ENCODE assay signal across 8 cellular contexts in genomic region chr1:8031176-8031785, GRCh38. TPM values are rescaled to one million over a fixed set of nuclear protein-coding genes. Genes with fewer than 3 reads are reported as not detected.
DNase-seq lines count a peak whose midpoint lies in the region; ATAC-seq, FAIRE-seq and TF ChIP-seq lines count a peak whose summit lies in the region.

No MANE protein-coding gene starts in this region.

- TF ChIP-seq CTCF in SK-N-SH (IDR thresholded peaks at IDR 0.05) (peak; percentile 70), K562 (IDR thresholded peaks at IDR 0.05 in 2 of 3, conservative IDR thresholded peaks at IDR 0.05 in 1 of 3; ENCODE audit: insufficient read depth in 2 of 3, low read depth in 1 of 3, low read length in 3 of 3) (peak in 2 of 3 experiments; percentile 57 to 91; a peak in 4 of 6 replicates)

- H3K4me2 ChIP-seq in SK-N-SH (no peak overlapping the region), K562 (ENCODE audit: insufficient read depth, low read length) (no peak overlapping the region)

- no TSS peak for BruUV-seq in K562 (replicated peaks; lab: Mats Ljungman, UMichigan)

- no peaks in the 10 kb centered on the region for H3K9me1 ChIP-seq in K562 (ENCODE audit: control insufficient read depth, insufficient read depth, low read length)

- H3K79me2 ChIP-seq in SK-N-SH (ENCODE audit: insufficient read depth) (peaks cover 4% of the 10 kb centered on the region; the same call in 1 of the 2 replicates), K562 (ENCODE audit: control insufficient read depth, insufficient read depth, low read length) (no peaks in the 10 kb centered on the region)

- no peaks in the 10 kb centered on the region for H3K9me3 ChIP-seq in SK-N-SH
- no peaks in the 10 kb centered on the region for H3K9me3 ChIP-seq in K562 (replicated peaks; ENCODE audit: control insufficient read depth, insufficient read depth, low read depth, low read length)
- H3K9me3 ChIP-seq in aorta (ENCODE audit: control insufficient read depth, low read length) = no peaks in the 10 kb centered on the region

- no peak overlapping the region for H3K27ac ChIP-seq in SK-N-SH (ENCODE audit: low read depth in 2 of 2, low read length in 1 of 2)
- no peak overlapping the region for H3K27ac ChIP-seq in K562 (ENCODE audit: extremely low read depth, low read depth, low read length)
- no peak overlapping the region for H3K27ac ChIP-seq in aorta (ENCODE audit: low read depth in 1 of 2, low read length in 2 of 2)

- no peak for FAIRE-seq in K562 (lab: Jason Lieb, UNC)

- 82% methylated on average over 9 of the region's 9 CpGs for WGBS in SK-N-SH (ENCODE audit: low lambda C conversion rate)
- WGBS in K562 (ENCODE audit: insufficient coverage, low coverage, missing lambda C conversion rate) = 34% methylated on average over 9 of the region's 9 CpGs
- 60 to 66% methylated on average over 9 of the region's 9 CpGs for WGBS in aorta, 2 donors

- no peak overlapping the region for H3K4me3 ChIP-seq in SK-N-SH (ENCODE audit: low read depth in 2 of 2, low read length in 1 of 2)
- no peak overlapping the region for H3K4me3 ChIP-seq in K562
- no peak overlapping the region for H3K4me3 ChIP-seq in aorta (ENCODE audit: low read length in 2 of 2)

- intact Hi-C loops in K562 (cut with micrococcal nuclease) (loop anchor here (1.0 kb wide), 2 partner anchors 283 to 318 kb away; no protein-coding TSS in a partner anchor), aorta (cut with DNase I) (loop anchor here in 1 of 2 donors (1.0 kb wide), 1 partner anchor 283 kb away; no protein-coding TSS in a partner anchor)

- TF ChIP-seq RAD21 in SK-N-SH (IDR thresholded peaks at IDR 0.05; ENCODE audit: low read length) (peak; percentile 66), K562 (CRISPR knock-in tag; conservative IDR thresholded peaks at IDR 0.05 in 1 of 2, IDR thresholded peaks at IDR 0.05 in 1 of 2) (peak; percentile 89 to 94)

- H3K27me3 ChIP-seq in SK-N-SH (ENCODE audit: insufficient read depth) = no peaks in the 10 kb centered on the region
- peaks cover 17 to 31% of the 10 kb centered on the region in 2 experiments; a peak in 4 of 5 replicates for H3K27me3 ChIP-seq in K562 (ENCODE audit: control insufficient read depth in 2 of 2, insufficient read depth in 2 of 2, low read length in 2 of 2)
- H3K27me3 ChIP-seq in aorta (ENCODE audit: control insufficient read depth in 1 of 2, insufficient read depth in 2 of 2, low read length in 1 of 2) = no peaks in the 10 kb centered on the region

- H3F3A ChIP-seq in SK-N-SH (replicated peaks; ENCODE audit: insufficient read depth) = peaks cover 34% of the 10 kb centered on the region

- H3K9me2 ChIP-seq in SK-N-SH = no peaks in the 10 kb centered on the region

- CTCF ChIA-PET in SK-N-SH (lab: Yijun Ruan, JAX) (interaction anchor here (0.8 to 3.6 kb wide), 9 partner anchors 9 to 284 kb away, joined by 3 to 43 read pairs (median 5); no protein-coding TSS in a partner anchor), K562 (lab: Yijun Ruan, JAX; ENCODE audit: low intra/inter-chr PET ratio) (interaction anchor here (0.5 to 3.5 kb wide), 9 partner anchors 16 to 695 kb away, joined by 3 to 33 read pairs (median 5); no protein-coding TSS in a partner anchor)

- POLR2A ChIA-PET in SK-N-SH (lab: Yijun Ruan, JAX) = no interaction called here
- POLR2A ChIA-PET in K562 (lab: Yijun Ruan, JAX) = interaction anchor here (1.0 kb wide), 1 partner anchor 294 kb away, joined by 3 read pairs; no protein-coding TSS in a partner anchor

- H2AFZ ChIP-seq in SK-N-SH (ENCODE audit: low read depth) = no peak overlapping the region
- no peak overlapping the region for H2AFZ ChIP-seq in K562 (ENCODE audit: low read depth, low read length)

- TF ChIP-seq EP300 in SK-N-SH (IDR thresholded peaks at IDR 0.05; ENCODE audit: borderline replicate concordance in 1 of 2, low read depth in 1 of 2, low read length in 1 of 2) (no peak), K562 (IDR thresholded peaks at IDR 0.05; ENCODE audit: low read length) (no peak)

- H3K36me3 ChIP-seq in SK-N-SH (replicated peaks in 1 of 2; ENCODE audit: control insufficient read depth in 1 of 2, insufficient read depth in 2 of 2, low read length in 1 of 2) (no peaks in the 10 kb centered on the region), K562 (ENCODE audit: control insufficient read depth, insufficient read depth, low read length) (no peaks in the 10 kb centered on the region), aorta (ENCODE audit: control insufficient read depth in 1 of 2, insufficient read depth in 2 of 2, low read length in 1 of 2) (no peaks in the 10 kb centered on the region)

- H3K4me1 ChIP-seq in SK-N-SH (ENCODE audit: control insufficient read depth in 1 of 2, insufficient read depth in 2 of 2, low read depth in 1 of 2, low read length in 1 of 2) (peaks cover 8 to 32% of the 10 kb centered on the region in 2 experiments; a peak in 3 of 4 replicates), K562 (replicated peaks in 1 of 2; ENCODE audit: control insufficient read depth in 2 of 2, insufficient read depth in 2 of 2, low read length in 2 of 2) (peaks cover 0 to 5% of the 10 kb centered on the region in 2 experiments; a peak in 4 of 5 replicates), aorta (ENCODE audit: control insufficient read depth in 1 of 2, insufficient read depth in 2 of 2, low read length in 2 of 2) (no peaks in the 10 kb centered on the region)

- DNase-seq in SK-N-SH (peak; percentile 32), NCI-H1694 (lab: John Stamatoyannopoulos, UW) (peak; percentile 34), K562 (ENCODE audit: extremely low read depth in 1 of 4, low spot score in 3 of 4) (peak in 2 of 4 experiments; percentile 38 to 42), medulla oblongata (ENCODE audit: extremely low spot score) (peak; percentile 38), aorta (no peak), NCI-H146 (lab: John Stamatoyannopoulos, UW) (no peak)

- in situ Hi-C loops in K562 (cut with MboI) = no loop called here

- no peak overlapping the region for H3K9ac ChIP-seq in SK-N-SH
- no peak overlapping the region for H3K9ac ChIP-seq in K562 (ENCODE audit: insufficient read depth in 1 of 2, low read depth in 2 of 2, low read length in 2 of 2)

- TF ChIP-seq POLR2A in K562 (conservative IDR thresholded peaks at IDR 0.05) = no peak

- ATAC-seq in SK-N-SH treated with all-trans-retinoic acid at 6 μM for 48 hours (no peak), K562 (no peak), GM18502 (IDR thresholded peaks at IDR 0.05; ENCODE audit: poor library complexity, unreplicated experiment) (no peak), aorta (ENCODE audit: low FRiP score) (no peak)

- no peaks in the 10 kb centered on the region for H4K20me1 ChIP-seq in SK-N-SH (ENCODE audit: insufficient read depth)
- peaks cover 6% of the 10 kb centered on the region for H4K20me1 ChIP-seq in K562 (replicated peaks; ENCODE audit: control insufficient read depth, insufficient read depth, low read length)

TF ChIP-seq in SK-N-SH, 30 proteins besides CTCF, POLR2A, EP300 and RAD21:
- TF ChIP-seq MEF2A (IDR thresholded peaks at IDR 0.05; ENCODE audit: borderline replicate concordance, low read depth) (no peak), SMC3 (IDR thresholded peaks at IDR 0.05; ENCODE audit: low read depth, low read length) (peak; percentile 23; the same call in 1 of the 2 replicates)

TF ChIP-seq in K562, 482 proteins besides CTCF, POLR2A, EP300 and RAD21 (continues in another document):
- TF ChIP-seq, protein P1, sequence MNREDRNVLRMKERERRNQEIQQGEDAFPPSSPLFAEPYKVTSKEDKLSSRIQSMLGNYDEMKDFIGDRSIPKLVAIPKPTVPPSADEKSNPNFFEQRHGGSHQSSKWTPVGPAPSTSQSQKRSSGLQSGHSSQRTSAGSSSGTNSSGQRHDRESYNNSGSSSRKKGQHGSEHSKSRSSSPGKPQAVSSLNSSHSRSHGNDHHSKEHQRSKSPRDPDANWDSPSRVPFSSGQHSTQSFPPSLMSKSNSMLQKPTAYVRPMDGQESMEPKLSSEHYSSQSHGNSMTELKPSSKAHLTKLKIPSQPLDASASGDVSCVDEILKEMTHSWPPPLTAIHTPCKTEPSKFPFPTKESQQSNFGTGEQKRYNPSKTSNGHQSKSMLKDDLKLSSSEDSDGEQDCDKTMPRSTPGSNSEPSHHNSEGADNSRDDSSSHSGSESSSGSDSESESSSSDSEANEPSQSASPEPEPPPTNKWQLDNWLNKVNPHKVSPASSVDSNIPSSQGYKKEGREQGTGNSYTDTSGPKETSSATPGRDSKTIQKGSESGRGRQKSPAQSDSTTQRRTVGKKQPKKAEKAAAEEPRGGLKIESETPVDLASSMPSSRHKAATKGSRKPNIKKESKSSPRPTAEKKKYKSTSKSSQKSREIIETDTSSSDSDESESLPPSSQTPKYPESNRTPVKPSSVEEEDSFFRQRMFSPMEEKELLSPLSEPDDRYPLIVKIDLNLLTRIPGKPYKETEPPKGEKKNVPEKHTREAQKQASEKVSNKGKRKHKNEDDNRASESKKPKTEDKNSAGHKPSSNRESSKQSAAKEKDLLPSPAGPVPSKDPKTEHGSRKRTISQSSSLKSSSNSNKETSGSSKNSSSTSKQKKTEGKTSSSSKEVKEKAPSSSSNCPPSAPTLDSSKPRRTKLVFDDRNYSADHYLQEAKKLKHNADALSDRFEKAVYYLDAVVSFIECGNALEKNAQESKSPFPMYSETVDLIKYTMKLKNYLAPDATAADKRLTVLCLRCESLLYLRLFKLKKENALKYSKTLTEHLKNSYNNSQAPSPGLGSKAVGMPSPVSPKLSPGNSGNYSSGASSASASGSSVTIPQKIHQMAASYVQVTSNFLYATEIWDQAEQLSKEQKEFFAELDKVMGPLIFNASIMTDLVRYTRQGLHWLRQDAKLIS (CRISPR knock-in tag; IDR thresholded peaks at IDR 0.05) = no peak

RNA-seq across cellular contexts. Expression of gene ERRFI1, which starts 5.2 kb away (rescaled TPM):
- polyA plus RNA-seq in SK-N-SH (2012; rRNA removed) = 65.6 and 66.9 TPM in 2 replicates
- 72.6 and 74.4 TPM in 2 replicates for polyA plus RNA-seq in SK-N-SH (2012; cell fraction: cytosol; rRNA removed)
- 68.2 and 96.8 TPM in 2 replicates for polyA plus RNA-seq in SK-N-SH (2012; cell fraction: nucleus; rRNA removed)
- total RNA-seq in K562 (2011; cell fraction: chromatin; rRNA removed; ENCODE audit: low replicate concordance) = 3.7 and 4.7 TPM in 2 replicates
- total RNA-seq in K562 (2011; cell fraction: nucleolus; rRNA removed) = 1.7 TPM in 2 replicates
- 2.5 and 3.8 TPM in 2 replicates for total RNA-seq in K562 (2011; cell fraction: nucleoplasm; rRNA removed)
- total RNA-seq in K562 (2014; rRNA removed) = 0.68 and 0.73 TPM in 2 replicates
- 1.5 and 1.8 TPM in 2 replicates for total RNA-seq in K562 (2014; rRNA removed; fragmentation: Illumina TruSeq; extraction: Trizol)
- total RNA-seq in K562 (2015; rRNA removed; fragmentation: Illumina TruSeq; extraction: Trizol) = 0.98 and 1.1 TPM in 2 replicates
- 1.6 and 1.9 TPM in 2 replicates for total RNA-seq in K562 (2021)
- polyA plus RNA-seq in K562 (2011; rRNA removed) = 1.7 and 4.4 TPM in 2 replicates
- 1.3 and 2.7 TPM in 2 replicates for polyA plus RNA-seq in K562 (2011; cell fraction: cytosol; rRNA removed)
- polyA plus RNA-seq in K562 (2011; cell fraction: nucleus; rRNA removed) = 3.0 and 4.1 TPM in 2 replicates
- 1.9 and 2.1 TPM in 2 replicates for polyA plus RNA-seq in K562 (2012)
- 1.4 and 1.8 TPM in 2 replicates for polyA plus RNA-seq in K562 (2014; fragmentation: Illumina TruSeq; extraction: Trizol)
- under 1 TPM; 0.67 to 0.72 TPM for polyA plus RNA-seq in K562 (2014; fragmentation: Nextera tagmentation; extraction: Ambion mirVana)
- polyA plus RNA-seq in K562 (2014; rRNA removed) = 0.80 and 2.0 TPM in 2 replicates
- polyA minus RNA-seq in K562 (2011; rRNA and poly(A)+ RNA removed) = 1.3 and 1.9 TPM in 2 replicates
- polyA minus RNA-seq in K562 (2011; cell fraction: cytosol; rRNA and poly(A)+ RNA removed) = 1.2 and 1.5 TPM in 2 replicates
- polyA minus RNA-seq in K562 (2011; cell fraction: nucleus; rRNA and poly(A)+ RNA removed) = 1.2 and 1.5 TPM in 2 replicates
- 100 to 1,000 TPM; 153 to 258 TPM for total RNA-seq in aorta
- polyA plus RNA-seq in aorta = 10 to 100 TPM; 33.3 to 87.6 TPM

Comparison
In these comparisons a context has a peak if more than half of its experiments do, and no peak if none do; other contexts are left out.
1. DNase-seq: peak in SK-N-SH (single experiment), NCI-H1694 (single experiment) and medulla oblongata (single experiment); none in aorta (0 of 2) and NCI-H146 (single experiment).
2. RNA of gene ERRFI1, which starts 5.2 kb away (polyA plus RNA-seq): 33.3 to 87.6 TPM in aorta and 65.6 to 96.8 TPM in SK-N-SH; 0.67 to 4.4 TPM in K562; every median in the first group is over 4 times any median in the second.
3. Of the 27 proteins assayed by ChIP-seq in both K562 and SK-N-SH: peak only in K562: none; only in SK-N-SH: none; in both: CTCF, RAD21 and SMC3; in neither: 24.